In genomic region chr12:131623404-131624368, GRCh38 we compare ENCODE assay signal across 7 cellular contexts.
DNase-seq lines count a peak whose midpoint lies in the region; ATAC-seq and TF ChIP-seq lines count a peak whose summit lies in the region.
"Not testable (repeated sequence)": the region's sequence is repeated elsewhere in the genome, so short reads cannot be mapped to it uniquely, and the experiment has no call there.

No MANE protein-coding gene starts in this region.

- H3K9ac ChIP-seq in BLaER1; PC-3 (ENCODE audit: low read length): not testable (repeated sequence)

- CTCF ChIA-PET in PC-3 (lab: Charles Lee), result not testable (repeated sequence)

- H3K4me1 ChIP-seq in BLaER1, result peaks cover 26% of the 10 kb centered on the region
- not testable (repeated sequence) for H3K4me1 ChIP-seq in PC-3 (ENCODE audit: insufficient read depth, low read length); foreskin keratinocyte; osteoblast (ENCODE audit: insufficient read depth, low read length)

- peak; percentile 27 for DNase-seq in HuH-7.5 (ENCODE audit: low spot score)
- not testable (repeated sequence) for DNase-seq in PC-3; astrocyte of the spinal cord (ENCODE audit: low read depth, low spot score); foreskin keratinocyte
- peak; percentile 45 for DNase-seq in osteoblast (ENCODE audit: insufficient read length, low spot score, missing footprints)

- peak overlapping the region; percentile 44 for H3K4me2 ChIP-seq in BLaER1
- H3K4me2 ChIP-seq in PC-3 (ENCODE audit: low read length); osteoblast (ENCODE audit: insufficient read depth, low read length): not testable (repeated sequence)

- H3K79me2 ChIP-seq in PC-3 (ENCODE audit: low read length); osteoblast (ENCODE audit: insufficient read depth, low read length): not testable (repeated sequence)

- in situ Hi-C loops in astrocyte of the spinal cord (cut with HindIII; ENCODE audit: low sequenced_read_pairs), result not testable (repeated sequence)

- H3K27me3 ChIP-seq in BLaER1 (peaks cover 48% of the 10 kb centered on the region), PC-3 (ENCODE audit: low read length) (peaks cover 46% of the 10 kb centered on the region)
- not testable (repeated sequence) for H3K27me3 ChIP-seq in foreskin keratinocyte; osteoblast (ENCODE audit: insufficient read depth, low read length)

- not testable (repeated sequence) for H3K36me3 ChIP-seq in BLaER1; PC-3 (ENCODE audit: low read depth, low read length); osteoblast (ENCODE audit: insufficient read depth, low read length)

- H3F3A ChIP-seq in PC-3 (ENCODE audit: low read length, unreplicated experiment), result not testable (repeated sequence)

- H4K20me1 ChIP-seq in BLaER1, result peaks cover 29% of the 10 kb centered on the region; the same call in 1 of the 2 replicates
- not testable (repeated sequence) for H4K20me1 ChIP-seq in PC-3 (ENCODE audit: low read length); osteoblast (ENCODE audit: insufficient read depth, low read length)

- not testable (repeated sequence) for H3K4me3 ChIP-seq in BLaER1; PC-3 (ENCODE audit: low read length); astrocyte of the spinal cord (ENCODE audit: low read depth, low read length); osteoblast (ENCODE audit: insufficient read depth, low read length)

- H2AFZ ChIP-seq in PC-3 (ENCODE audit: low read length); osteoblast (ENCODE audit: low read length): not testable (repeated sequence)

- BruUV-seq in PC-3 (replicated peaks; lab: Mats Ljungman, UMichigan), result not testable (repeated sequence)

- H3K27ac ChIP-seq in BLaER1; PC-3 (ENCODE audit: low read length); foreskin keratinocyte; osteoblast (ENCODE audit: low read depth, low read length): not testable (repeated sequence)

- not testable (repeated sequence) for ATAC-seq in PC-3, foreskin keratinocyte

- H3K9me3 ChIP-seq in BLaER1, result peaks cover 27% of the 10 kb centered on the region
- not testable (repeated sequence) for H3K9me3 ChIP-seq in PC-3 (ENCODE audit: low read length); osteoblast (ENCODE audit: low read depth, low read length)

- intact Hi-C loops in PC-3 (cut with micrococcal nuclease), result loop anchor here (5.0 kb wide), 1 partner anchor 276 kb away; no protein-coding TSS in a partner anchor

- peak; percentile 34; the same call in 1 of the 2 replicates for TF ChIP-seq CTCF in GM12874 (IDR thresholded peaks at IDR 0.05; ENCODE audit: insufficient read depth, low read depth, low read length)
- peak; percentile 36; the same call in 1 of the 2 replicates for TF ChIP-seq CTCF in PC-3 (conservative IDR thresholded peaks at IDR 0.05; ENCODE audit: low read depth, low read length)
- TF ChIP-seq CTCF in astrocyte of the spinal cord (IDR thresholded peaks at IDR 0.05; ENCODE audit: low read depth, low read length), result peak; percentile 0
- peak; percentile 13 for TF ChIP-seq CTCF in foreskin keratinocyte (conservative IDR thresholded peaks at IDR 0.05)
- TF ChIP-seq CTCF in osteoblast (IDR thresholded peaks at IDR 0.05; ENCODE audit: extremely low read depth, low read depth, low read length), result not testable (repeated sequence)

- POLR2A ChIA-PET in PC-3 (lab: Charles Lee; ENCODE audit: unreplicated experiment), result not testable (repeated sequence)

- H3K9me2 ChIP-seq in PC-3 (replicated peaks; ENCODE audit: low read length), result not testable (repeated sequence)
